In the genomic region with DNA sequence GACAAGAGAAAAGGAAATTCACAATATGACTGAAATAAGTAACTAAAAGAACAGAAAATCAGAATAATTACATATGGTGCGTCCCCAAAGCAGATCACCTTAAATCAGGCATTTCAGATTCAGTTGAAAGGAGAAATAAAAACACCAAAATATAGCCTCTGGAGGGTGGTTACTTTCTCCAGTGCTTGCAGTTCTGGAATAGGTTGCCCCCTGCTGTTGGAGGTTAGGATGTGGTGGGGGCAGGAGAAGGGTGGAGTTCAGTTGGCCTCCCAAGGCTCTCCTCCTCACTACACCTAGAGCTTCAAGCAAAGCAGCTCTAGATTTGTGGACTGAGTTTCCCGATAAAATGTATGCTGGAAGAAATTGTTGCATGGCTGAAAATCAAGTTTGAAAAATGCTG, we compare ENCODE assay signal across 8 cellular contexts.
A peak's percentile ranks its signal among the peaks of the same experiment; 100 is the strongest.
DNase-seq lines count a peak whose midpoint lies in the region; ATAC-seq and TF ChIP-seq lines count a peak whose summit lies in the region.

No MANE protein-coding gene starts in this region.

- peak; percentile 38 for DNase-seq in ACHN
- DNase-seq in KBM-7: peak; percentile 19
- peak; percentile 28 for DNase-seq in endothelial cell (ENCODE audit: low spot score)
- no peak for DNase-seq in DMS114 treated with DMSO at 0.1 percent for 48 hours (lab: John Stamatoyannopoulos, UW; ENCODE audit: unreplicated experiment)
- DNase-seq in mesothelial cell of epicardium (ENCODE audit: low spot score in 2 of 2, unreplicated experiment in 2 of 2): no peak
- no peak for DNase-seq in NCI-H1694 (lab: John Stamatoyannopoulos, UW)

- H3K27ac Mint-ChIP-seq in endothelial cell (ENCODE audit: unreplicated experiment) (no peak overlapping the region), mesothelial cell of epicardium (no peak overlapping the region)

- H3K4me3 Mint-ChIP-seq in endothelial cell (ENCODE audit: unreplicated experiment): no peak overlapping the region
- H3K4me3 Mint-ChIP-seq in mesothelial cell of epicardium: no peak overlapping the region

- TF ChIP-seq CTCF in endothelial cell (IDR thresholded peaks at IDR 0.05; ENCODE audit: unreplicated experiment) (peak; percentile 55), mesothelial cell of epicardium (IDR thresholded peaks at IDR 0.05; ENCODE audit: unreplicated experiment) (no peak)

- no peaks in the 10 kb centered on the region for H3K27me3 Mint-ChIP-seq in endothelial cell (ENCODE audit: unreplicated experiment)
- H3K27me3 Mint-ChIP-seq in mesothelial cell of epicardium (ENCODE audit: low read depth): no peaks in the 10 kb centered on the region

- ATAC-seq in GM18519 (IDR thresholded peaks at IDR 0.05; ENCODE audit: low FRiP score, unreplicated experiment): peak; percentile 54
- ATAC-seq in HG03378 (IDR thresholded peaks at IDR 0.05; ENCODE audit: unreplicated experiment): no peak

- in situ Hi-C loops in ACHN (cut with HindIII; ENCODE audit: low pct_ligation_motif_present, low pct_unique_long_range_greater_than_20kb, low sequenced_read_pairs) (no loop called here), KBM-7 (cut with MboI; ENCODE audit: low pct_unique_long_range_greater_than_20kb, low sequenced_read_pairs) (no loop called here)

- H3K4me1 Mint-ChIP-seq in endothelial cell (ENCODE audit: unreplicated experiment) (no peaks in the 10 kb centered on the region), mesothelial cell of epicardium (no peaks in the 10 kb centered on the region)

- no peaks in the 10 kb centered on the region for H3K9me3 Mint-ChIP-seq in endothelial cell (ENCODE audit: unreplicated experiment)
- H3K9me3 Mint-ChIP-seq in mesothelial cell of epicardium: peaks cover 16% of the 10 kb centered on the region

- H3K36me3 Mint-ChIP-seq in endothelial cell (ENCODE audit: low read depth, unreplicated experiment) (no peaks in the 10 kb centered on the region), mesothelial cell of epicardium (peaks cover 8% of the 10 kb centered on the region)

Comparison
In these comparisons a context has a peak if more than half of its experiments do, and no peak if none do; other contexts are left out.
1. DNase-seq: peak in ACHN (single experiment), KBM-7 (single experiment) and endothelial cell (single experiment); none in DMS114 treated with DMSO at 0.1 percent for 48 hours (single experiment), mesothelial cell of epicardium (0 of 2) and NCI-H1694 (single experiment).